ENCODE assay signal across 14 cellular contexts in genomic region chr14:102498005-102498677, GRCh38. TPM values are rescaled to one million over a fixed set of nuclear protein-coding genes. Genes with fewer than 3 reads are reported as not detected.
A peak's percentile ranks its signal among the peaks of the same experiment; 100 is the strongest.
DNase-seq lines count a peak whose midpoint lies in the region; ATAC-seq and TF ChIP-seq lines count a peak whose summit lies in the region.
"Had no signal": no experiment of that assay in that cellular context is flagged by ENCODE, and none has a peak within 500 bp of the region (broad histone marks: within the 10 kb centered on the region; RNA-seq: fewer than 3 reads in every experiment).

No MANE protein-coding gene starts in this region.

- intact Hi-C loops in left ventricle myocardium inferior (cut with micrococcal nuclease) (no loop called here), Right ventricle myocardium inferior (cut with DNase I) (loop anchor here (2.0 kb wide), 1 partner anchor 47 kb away; no protein-coding TSS in a partner anchor), testis (cut with DNase I; ENCODE audit: low total_unique reads) (no loop called here)

- H3K27ac Mint-ChIP-seq in T-helper 17 cell: peak overlapping the region; percentile 57

- H3K9me3 ChIP-seq in left ventricle myocardium inferior (replicated peaks) (no peaks in the 10 kb centered on the region), T-helper 17 cell (ENCODE audit: control insufficient read depth, low read length, poor library complexity, severe bottlenecking) (no peaks in the 10 kb centered on the region), testis (no peaks in the 10 kb centered on the region)

- no peak overlapping the region for H3K4me3 Mint-ChIP-seq in T-helper 17 cell

- H3K4me1 ChIP-seq in left ventricle myocardium inferior (peaks cover 45% of the 10 kb centered on the region), testis (peaks cover 21% of the 10 kb centered on the region)

- in situ Hi-C loops in ACHN (cut with HindIII; ENCODE audit: low pct_ligation_motif_present, low pct_unique_long_range_greater_than_20kb, low sequenced_read_pairs): no loop called here

- no peak for TF ChIP-seq POLR2A in testis (IDR thresholded peaks at IDR 0.05)

- H3K36me3 ChIP-seq in left ventricle myocardium inferior: peaks cover 14% of the 10 kb centered on the region
- H3K36me3 ChIP-seq in testis (ENCODE audit: low read depth, missing control alignments): no peaks in the 10 kb centered on the region

- H3K27me3 ChIP-seq in left ventricle myocardium inferior (ENCODE audit: low read depth) (no peaks in the 10 kb centered on the region), testis (no peaks in the 10 kb centered on the region)

- H3K27me3 Mint-ChIP-seq in T-helper 17 cell: no peaks in the 10 kb centered on the region

- no peaks in the 10 kb centered on the region for H3K36me3 Mint-ChIP-seq in T-helper 17 cell (ENCODE audit: low read depth)

- WGBS in testis, 2 donors: 81 to 91% methylated on average over 20 to 29 of the region's 30 CpGs

- TF ChIP-seq CTCF in left ventricle myocardium inferior (IDR thresholded peaks at IDR 0.05; ENCODE audit: borderline replicate concordance): peak; percentile 21
- TF ChIP-seq CTCF in fibroblast of the aortic adventitia (IDR thresholded peaks at IDR 0.05; ENCODE audit: insufficient read depth, low read length): peak; percentile 26
- TF ChIP-seq CTCF in testis (IDR thresholded peaks at IDR 0.05): no peak

- DNase-seq in left ventricle myocardium inferior (no peak), Right ventricle myocardium inferior (ENCODE audit: missing footprints) (no peak), T-helper 17 cell (no peak), fibroblast of the aortic adventitia (ENCODE audit: low read depth) (no peak), testis (peak; percentile 38), ACHN (no peak), NCI-H2107 (lab: John Stamatoyannopoulos, UW) (no peak)
- DNase-seq in central memory CD4-positive, alpha-beta T cell: no peak
- DNase-seq: activated CD4-positive, alpha-beta T cell treated with anti-CD3 and anti-CD28 coated beads for 1 hour; activated effector memory CD4-positive, alpha-beta T cell treated with anti-CD3 and anti-CD28 coated beads, Interleukin-2, amount 50 U/mL, for 16 hours; C1 segment of cervical spinal cord; cortex of kidney; NCI-H2029 treated with DMSO at 0.1 percent for 48 hours had no signal

- ATAC-seq in Right ventricle myocardium inferior (no peak), T-helper 17 cell (no peak)

- H3K27ac ChIP-seq in left ventricle myocardium inferior (replicated peaks) (peak overlapping the region; percentile 94), testis (no peak overlapping the region)

- H3K4me1 Mint-ChIP-seq in T-helper 17 cell: peaks cover 10% of the 10 kb centered on the region

- H3K4me3 ChIP-seq in left ventricle myocardium inferior (no peak overlapping the region), fibroblast of the aortic adventitia (ENCODE audit: low read depth, low read length) (no peak overlapping the region), testis (no peak overlapping the region)
- H3K4me3 ChIP-seq: skin epidermis had no signal

RNA-seq across cellular contexts. Expression of gene ANKRD9, which starts 11.4 kb away (rescaled TPM):
- 158 TPM for total RNA-seq in left ventricle myocardium inferior
- total RNA-seq in Right ventricle myocardium inferior: 148 TPM
- 10 to 100 TPM in 1 of 2 donors, 1 to 10 TPM in 1; 3.3 to 17.6 TPM for total RNA-seq in T-helper 17 cell
- total RNA-seq in fibroblast of the aortic adventitia (ENCODE audit: low replicate concordance): 16.2 and 37.5 TPM in 2 replicates
- 100 to 1,000 TPM in 1 of 2 donors, 10 to 100 TPM in 1; 88.7 to 153 TPM for total RNA-seq in testis
- polyA plus RNA-seq in testis (ENCODE audit: insufficient read depth, low read depth, low replicate concordance): 21.0 TPM

Comparison
In these comparisons a context has a peak if more than half of its experiments do, and no peak if none do; other contexts are left out.
1. CTCF ChIP-seq: peak in left ventricle myocardium inferior (single experiment) and fibroblast of the aortic adventitia (single experiment); none in testis (0 of 3).